1 cellular context compared by ENCODE assay signal in the genomic region with DNA sequence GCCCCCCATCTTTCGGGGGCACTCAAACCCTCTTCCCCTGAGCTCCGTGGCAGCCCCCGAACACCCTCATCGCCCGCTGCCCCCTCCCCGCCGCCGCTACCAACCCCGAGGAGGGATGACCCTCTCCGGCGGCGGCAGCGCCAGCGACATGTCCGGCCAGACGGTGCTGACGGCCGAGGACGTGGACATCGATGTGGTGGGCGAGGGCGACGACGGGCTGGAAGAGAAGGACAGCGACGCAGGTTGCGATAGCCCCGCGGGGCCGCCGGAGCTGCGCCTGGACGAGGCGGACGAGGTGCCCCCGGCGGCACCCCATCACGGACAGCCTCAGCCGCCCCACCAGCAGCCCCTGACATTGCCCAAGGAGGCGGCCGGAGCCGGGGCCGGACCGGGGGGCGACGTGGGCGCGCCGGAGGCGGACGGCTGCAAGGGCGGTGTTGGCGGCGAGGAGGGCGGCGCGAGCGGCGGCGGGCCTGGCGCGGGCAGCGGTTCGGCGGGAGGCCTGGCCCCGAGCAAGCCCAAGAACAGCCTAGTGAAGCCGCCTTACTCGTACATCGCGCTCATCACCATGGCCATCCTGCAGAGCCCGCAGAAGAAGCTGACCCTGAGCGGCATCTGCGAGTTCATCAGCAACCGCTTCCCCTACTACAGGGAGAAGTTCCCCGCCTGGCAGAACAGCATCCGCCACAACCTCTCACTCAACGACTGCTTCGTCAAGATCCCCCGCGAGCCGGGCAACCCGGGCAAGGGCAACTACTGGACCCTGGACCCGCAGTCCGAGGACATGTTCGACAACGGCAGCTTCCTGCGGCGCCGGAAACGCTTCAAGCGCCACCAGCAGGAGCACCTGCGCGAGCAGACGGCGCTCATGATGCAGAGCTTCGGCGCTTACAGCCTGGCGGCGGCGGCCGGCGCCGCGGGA.
TF ChIP-seq lines count a peak whose summit lies in the region.

No MANE protein-coding gene starts in this region.

TF ChIP-seq in K562, 482 proteins besides CTCF, POLR2A, EP300 and RAD21 (continues in another document):
- TF ChIP-seq SLC30A9 (CRISPR knock-in tag; IDR thresholded peaks at IDR 0.05), result no peak
- no peak for TF ChIP-seq ZBED1 (IDR thresholded peaks at IDR 0.05)
- TF ChIP-seq CSDE1 (IDR thresholded peaks at IDR 0.05), result no peak
- TF ChIP-seq ZNF277 (CRISPR knock-in tag; IDR thresholded peaks at IDR 0.05; ENCODE audit: borderline replicate concordance), result no peak
- no peak for TF ChIP-seq ZNF398 (CRISPR knock-in tag; IDR thresholded peaks at IDR 0.05)
- no peak for TF ChIP-seq TRIM24 (IDR thresholded peaks at IDR 0.05)
- no peak for TF ChIP-seq CHD4 (IDR thresholded peaks at IDR 0.05; ENCODE audit: insufficient read depth, insufficient replicate concordance, low read depth, low read length, poor library complexity, severe bottlenecking)
- TF ChIP-seq ZNF780A (CRISPR knock-in tag; IDR thresholded peaks at IDR 0.05), result no peak
- no peak for TF ChIP-seq ZNF232 (CRISPR knock-in tag; IDR thresholded peaks at IDR 0.05)
- TF ChIP-seq UBTF (IDR thresholded peaks at IDR 0.05; ENCODE audit: borderline replicate concordance in 1 of 2, low read depth in 2 of 2, low read length in 2 of 2), result no peak
- no peak for TF ChIP-seq RBM34 (IDR thresholded peaks at IDR 0.05; ENCODE audit: borderline replicate concordance, insufficient read depth, low read length)
- no peak for TF ChIP-seq NR2C1 (IDR thresholded peaks at IDR 0.05)
- TF ChIP-seq NR2C1 (tag; IDR thresholded peaks at IDR 0.05), result no peak
- TF ChIP-seq NFYB (IDR thresholded peaks at IDR 0.05; ENCODE audit: extremely low read depth, insufficient read length), result no peak
- TF ChIP-seq SMC3 (conservative IDR thresholded peaks at IDR 0.05; ENCODE audit: insufficient read depth, low read depth, low read length), result no peak
- TF ChIP-seq ELF2 (CRISPR knock-in tag; IDR thresholded peaks at IDR 0.05), result no peak
- no peak for TF ChIP-seq ILF3 (IDR thresholded peaks at IDR 0.05; ENCODE audit: borderline replicate concordance)
- TF ChIP-seq POLR2H (tag; IDR thresholded peaks at IDR 0.05; ENCODE audit: low read depth), result no peak
- TF ChIP-seq, protein P1, sequence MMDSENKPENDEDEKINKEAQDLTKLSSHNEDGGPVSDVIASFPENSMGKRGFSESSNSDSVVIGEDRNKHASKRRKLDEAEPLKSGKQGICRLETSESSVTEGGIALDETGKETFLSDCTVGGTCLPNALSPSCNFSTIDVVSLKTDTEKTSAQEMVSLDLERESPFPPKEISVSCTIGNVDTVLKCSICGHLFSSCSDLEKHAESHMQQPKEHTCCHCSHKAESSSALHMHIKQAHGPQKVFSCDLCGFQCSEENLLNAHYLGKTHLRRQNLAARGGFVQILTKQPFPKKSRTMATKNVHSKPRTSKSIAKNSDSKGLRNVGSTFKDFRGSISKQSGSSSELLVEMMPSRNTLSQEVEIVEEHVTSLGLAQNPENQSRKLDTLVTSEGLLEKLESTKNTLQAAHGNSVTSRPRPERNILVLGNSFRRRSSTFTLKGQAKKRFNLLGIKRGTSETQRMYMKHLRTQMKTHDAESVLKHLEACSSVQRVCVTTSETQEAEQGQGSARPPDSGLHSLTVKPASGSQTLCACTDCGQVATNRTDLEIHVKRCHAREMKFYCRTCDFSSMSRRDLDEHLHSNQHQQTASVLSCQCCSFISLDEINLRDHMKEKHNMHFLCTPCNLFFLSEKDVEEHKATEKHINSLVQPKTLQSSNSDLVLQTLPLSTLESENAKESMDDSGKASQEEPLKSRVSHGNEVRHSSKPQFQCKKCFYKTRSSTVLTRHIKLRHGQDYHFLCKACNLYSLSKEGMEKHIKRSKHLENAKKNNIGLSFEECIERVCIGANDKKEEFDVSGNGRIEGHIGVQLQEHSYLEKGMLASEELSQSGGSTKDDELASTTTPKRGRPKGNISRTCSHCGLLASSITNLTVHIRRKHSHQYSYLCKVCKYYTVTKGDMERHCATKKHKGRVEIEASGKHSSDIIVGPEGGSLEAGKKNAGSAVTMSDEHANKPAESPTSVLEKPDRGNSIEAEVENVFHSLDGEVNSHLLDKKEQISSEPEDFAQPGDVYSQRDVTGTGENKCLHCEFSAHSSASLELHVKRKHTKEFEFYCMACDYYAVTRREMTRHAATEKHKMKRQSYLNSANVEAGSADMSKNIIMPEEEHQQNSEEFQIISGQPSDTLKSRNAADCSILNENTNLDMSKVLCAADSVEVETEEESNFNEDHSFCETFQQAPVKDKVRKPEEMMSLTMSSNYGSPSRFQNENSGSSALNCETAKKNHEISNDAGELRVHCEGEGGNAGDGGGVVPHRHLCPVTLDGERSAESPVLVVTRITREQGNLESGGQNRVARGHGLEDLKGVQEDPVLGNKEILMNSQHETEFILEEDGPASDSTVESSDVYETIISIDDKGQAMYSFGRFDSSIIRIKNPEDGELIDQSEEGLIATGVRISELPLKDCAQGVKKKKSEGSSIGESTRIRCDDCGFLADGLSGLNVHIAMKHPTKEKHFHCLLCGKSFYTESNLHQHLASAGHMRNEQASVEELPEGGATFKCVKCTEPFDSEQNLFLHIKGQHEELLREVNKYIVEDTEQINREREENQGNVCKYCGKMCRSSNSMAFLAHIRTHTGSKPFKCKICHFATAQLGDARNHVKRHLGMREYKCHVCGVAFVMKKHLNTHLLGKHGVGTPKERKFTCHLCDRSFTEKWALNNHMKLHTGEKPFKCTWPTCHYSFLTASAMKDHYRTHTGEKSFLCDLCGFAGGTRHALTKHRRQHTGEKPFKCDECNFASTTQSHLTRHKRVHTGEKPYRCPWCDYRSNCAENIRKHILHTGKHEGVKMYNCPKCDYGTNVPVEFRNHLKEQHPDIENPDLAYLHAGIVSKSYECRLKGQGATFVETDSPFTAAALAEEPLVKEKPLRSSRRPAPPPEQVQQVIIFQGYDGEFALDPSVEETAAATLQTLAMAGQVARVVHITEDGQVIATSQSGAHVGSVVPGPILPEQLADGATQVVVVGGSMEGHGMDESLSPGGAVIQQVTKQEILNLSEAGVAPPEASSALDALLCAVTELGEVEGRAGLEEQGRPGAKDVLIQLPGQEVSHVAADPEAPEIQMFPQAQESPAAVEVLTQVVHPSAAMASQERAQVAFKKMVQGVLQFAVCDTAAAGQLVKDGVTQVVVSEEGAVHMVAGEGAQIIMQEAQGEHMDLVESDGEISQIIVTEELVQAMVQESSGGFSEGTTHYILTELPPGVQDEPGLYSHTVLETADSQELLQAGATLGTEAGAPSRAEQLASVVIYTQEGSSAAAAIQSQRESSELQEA (IDR thresholded peaks at IDR 0.05; ENCODE audit: low read depth), result no peak
- TF ChIP-seq ZNF408 (CRISPR knock-in tag; IDR thresholded peaks at IDR 0.05; ENCODE audit: low read depth), result no peak
- no peak for TF ChIP-seq FOSL1 (tag; conservative IDR thresholded peaks at IDR 0.05)
- TF ChIP-seq SRSF1 (IDR thresholded peaks at IDR 0.05; ENCODE audit: low read depth, low read length), result no peak
- TF ChIP-seq RBM17 (IDR thresholded peaks at IDR 0.05; ENCODE audit: borderline replicate concordance, low read depth, low read length), result no peak
- TF ChIP-seq, protein P2, sequence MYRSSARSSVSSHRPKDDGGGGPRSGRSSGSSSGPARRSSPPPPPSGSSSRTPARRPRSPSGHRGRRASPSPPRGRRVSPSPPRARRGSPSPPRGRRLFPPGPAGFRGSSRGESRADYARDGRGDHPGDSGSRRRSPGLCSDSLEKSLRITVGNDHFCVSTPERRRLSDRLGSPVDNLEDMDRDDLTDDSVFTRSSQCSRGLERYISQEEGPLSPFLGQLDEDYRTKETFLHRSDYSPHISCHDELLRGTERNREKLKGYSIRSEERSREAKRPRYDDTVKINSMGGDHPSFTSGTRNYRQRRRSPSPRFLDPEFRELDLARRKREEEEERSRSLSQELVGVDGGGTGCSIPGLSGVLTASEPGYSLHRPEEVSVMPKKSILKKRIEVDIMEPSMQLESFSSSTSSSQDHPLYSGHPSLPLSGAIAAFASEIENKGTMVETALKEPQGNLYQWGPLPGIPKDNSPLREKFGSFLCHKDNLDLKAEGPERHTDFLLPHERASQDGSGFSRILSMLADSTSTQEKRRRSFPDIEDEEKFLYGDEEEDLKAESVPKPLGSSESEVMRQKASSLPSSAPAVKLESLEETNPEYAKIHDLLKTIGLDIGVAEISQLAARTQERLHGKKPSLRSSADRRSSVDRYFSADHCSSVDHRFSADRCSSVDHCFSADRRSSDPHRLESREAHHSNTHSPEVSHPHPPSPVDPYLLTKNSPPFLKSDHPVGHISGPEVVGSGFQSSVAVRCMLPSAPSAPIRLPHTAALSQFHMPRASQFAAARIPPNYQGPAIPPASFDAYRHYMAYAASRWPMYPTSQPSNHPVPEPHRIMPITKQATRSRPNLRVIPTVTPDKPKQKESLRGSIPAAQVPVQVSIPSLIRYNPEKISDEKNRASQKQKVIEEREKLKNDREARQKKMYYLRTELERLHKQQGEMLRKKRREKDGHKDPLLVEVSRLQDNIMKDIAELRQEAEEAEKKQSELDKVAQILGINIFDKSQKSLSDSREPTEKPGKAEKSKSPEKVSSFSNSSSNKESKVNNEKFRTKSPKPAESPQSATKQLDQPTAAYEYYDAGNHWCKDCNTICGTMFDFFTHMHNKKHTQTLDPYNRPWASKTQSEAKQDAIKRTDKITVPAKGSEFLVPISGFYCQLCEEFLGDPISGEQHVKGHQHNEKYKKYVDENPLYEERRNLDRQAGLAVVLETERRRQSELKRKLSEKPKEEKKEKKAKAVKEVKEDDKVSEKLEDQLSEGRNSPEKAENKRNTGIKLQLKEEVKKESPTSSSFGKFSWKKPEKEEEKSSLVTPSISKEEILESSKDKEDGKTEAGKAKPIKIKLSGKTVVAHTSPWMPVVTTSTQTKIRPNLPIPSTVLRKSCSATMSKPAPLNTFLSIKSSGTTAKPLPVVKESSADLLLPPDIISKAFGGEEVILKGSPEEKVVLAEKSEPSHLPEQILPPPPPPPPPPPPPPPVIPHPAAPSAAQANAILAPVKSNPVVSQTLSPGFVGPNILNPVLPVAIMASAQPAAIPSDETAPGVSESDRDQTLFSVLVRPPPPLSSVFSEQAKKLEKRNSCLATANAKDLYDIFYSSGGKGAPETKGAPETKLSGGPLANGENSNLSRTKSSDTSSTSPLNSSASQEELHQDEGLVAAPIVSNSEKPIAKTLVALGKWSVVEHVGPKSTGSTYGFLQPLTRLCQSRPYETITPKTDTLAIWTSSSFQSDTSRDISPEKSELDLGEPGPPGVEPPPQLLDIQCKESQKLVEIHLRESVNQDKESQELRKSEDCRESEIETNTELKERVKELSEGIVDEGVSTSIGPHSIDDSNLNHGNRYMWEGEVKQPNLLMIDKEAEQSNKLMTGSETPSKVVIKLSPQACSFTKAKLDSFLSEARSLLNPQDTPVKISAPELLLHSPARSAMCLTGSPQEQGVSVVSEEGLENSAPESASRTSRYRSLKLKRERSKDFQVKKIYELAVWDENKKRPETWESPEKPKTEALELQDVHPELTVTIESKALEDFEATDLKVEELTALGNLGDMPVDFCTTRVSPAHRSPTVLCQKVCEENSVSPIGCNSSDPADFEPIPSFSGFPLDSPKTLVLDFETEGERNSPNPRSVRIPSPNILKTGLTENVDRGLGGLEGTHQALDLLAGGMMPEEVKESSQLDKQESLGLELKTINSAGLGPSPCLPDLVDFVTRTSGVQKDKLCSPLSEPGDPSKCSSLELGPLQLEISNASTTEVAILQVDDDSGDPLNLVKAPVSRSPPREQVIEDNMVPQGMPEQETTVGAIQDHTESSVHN (IDR thresholded peaks at IDR 0.05; ENCODE audit: borderline replicate concordance in 1 of 2, low read depth in 1 of 2), result no peak
- peak; percentile 25 to 83 for TF ChIP-seq E2F6 (IDR thresholded peaks at IDR 0.05; ENCODE audit: borderline replicate concordance in 1 of 2, extremely low read depth in 1 of 2, insufficient read depth in 1 of 2, insufficient read length in 1 of 2, low read depth in 1 of 2, low read length in 1 of 2, poor library complexity in 1 of 2, severe bottlenecking in 1 of 2)
- TF ChIP-seq TSC22D4 (tag; IDR thresholded peaks at IDR 0.05), result no peak
- no peak for TF ChIP-seq HDAC1 (IDR thresholded peaks at IDR 0.05)
- TF ChIP-seq SMARCC2 (IDR thresholded peaks at IDR 0.05; ENCODE audit: low read depth), result no peak
